ENCODE assay signal across 24 cellular contexts in the genomic region with DNA sequence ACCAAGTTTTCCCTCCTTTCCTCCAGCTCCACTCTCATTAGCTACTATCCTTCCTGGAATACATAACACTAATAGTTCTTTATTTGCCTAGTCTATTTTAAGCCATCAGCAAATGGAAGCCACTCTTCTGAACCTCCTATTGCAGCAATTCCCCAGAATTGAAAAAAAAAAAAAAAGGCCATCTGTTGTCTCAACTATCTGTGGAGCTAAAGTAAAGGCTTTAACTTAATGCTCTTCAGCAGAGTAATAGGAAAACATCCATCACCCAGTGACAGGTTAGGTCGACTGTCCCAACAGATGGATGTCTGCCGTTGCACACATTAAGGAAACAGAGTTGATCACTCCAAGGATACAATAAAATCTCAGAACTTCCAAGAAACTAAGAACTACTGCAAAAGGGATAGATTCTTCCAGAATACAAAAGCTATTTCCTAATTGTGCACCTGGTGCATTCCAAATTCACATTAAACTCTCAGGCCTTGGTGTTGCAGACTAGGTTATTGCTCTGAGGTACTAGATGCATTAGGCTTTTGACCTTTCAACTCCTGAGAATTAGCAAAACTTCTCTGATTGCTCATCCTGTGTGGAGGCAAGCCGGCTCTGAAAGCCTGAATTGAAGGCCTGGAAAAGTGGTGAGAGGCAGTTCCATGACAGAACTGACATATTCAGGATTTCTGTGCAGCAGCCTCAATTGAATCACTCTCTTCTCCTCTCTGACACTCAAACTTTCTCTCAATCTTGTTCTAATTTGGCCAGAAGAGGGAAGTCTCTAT.
DNase-seq lines count a peak whose midpoint lies in the region; ATAC-seq, FAIRE-seq and TF ChIP-seq lines count a peak whose summit lies in the region.
"Had no signal": no experiment of that assay in that cellular context is flagged by ENCODE, and none has a peak within 500 bp of the region (broad histone marks: within the 10 kb centered on the region; RNA-seq: fewer than 3 reads in every experiment).

No MANE protein-coding gene starts in this region.

- 0 out of 4 replicates have a peak, but pooled peaks of 1 of the 2 experiments have one; percentile 16 for TF ChIP-seq RAD21 in K562 (CRISPR knock-in tag; conservative IDR thresholded peaks at IDR 0.05 in 1 of 2, IDR thresholded peaks at IDR 0.05 in 1 of 2)

- no peaks in the 10 kb centered on the region for H3K27me3 ChIP-seq in K562 (ENCODE audit: control insufficient read depth in 2 of 2, insufficient read depth in 2 of 2, low read length in 2 of 2)
- H3K27me3 ChIP-seq: esophagus squamous epithelium had no signal

- H3K4me1 ChIP-seq in K562 (replicated peaks in 1 of 2; ENCODE audit: control insufficient read depth in 2 of 2, insufficient read depth in 2 of 2, low read length in 2 of 2) = no peaks in the 10 kb centered on the region
- H3K4me1 ChIP-seq: esophagus squamous epithelium had no signal

- peaks cover 2% of the 10 kb centered on the region for H3K9me3 Mint-ChIP-seq in nephron
- H3K9me3 Mint-ChIP-seq: activated CD4-positive, alpha-beta memory T cell treated with anti-CD3 and anti-CD28 coated beads, Interleukin-2, amount 10 ng/mL, durations not matched to agents 7 days and 5 days had no signal

- FAIRE-seq in K562 (lab: Jason Lieb, UNC) = no peak
- FAIRE-seq: colon, H54, HTR-8/SVneo had no signal

- ATAC-seq in K562 = no peak
- ATAC-seq in GM18517 (IDR thresholded peaks at IDR 0.05; ENCODE audit: unreplicated experiment) = no peak
- ATAC-seq: effector memory CD8-positive, alpha-beta T cell had no signal

- H3K9me3 ChIP-seq in K562 (replicated peaks; ENCODE audit: control insufficient read depth, insufficient read depth, low read depth, low read length) = no peaks in the 10 kb centered on the region
- H3K9me3 ChIP-seq: esophagus squamous epithelium had no signal

- peak overlapping the region; percentile 34 to 91 (median 89) for H3K27ac Mint-ChIP-seq in nephron
- H3K27ac Mint-ChIP-seq: activated CD4-positive, alpha-beta memory T cell treated with anti-CD3 and anti-CD28 coated beads, Interleukin-2, amount 10 ng/mL, durations not matched to agents 7 days and 5 days; effector memory CD8-positive, alpha-beta T cell had no signal

- H3K9me1 ChIP-seq in K562 (ENCODE audit: control insufficient read depth, insufficient read depth, low read length) = no peaks in the 10 kb centered on the region

- WGBS in K562 (ENCODE audit: insufficient coverage, low coverage, missing lambda C conversion rate) = 3% methylated on average over 3 of the region's 3 CpGs

- DNase-seq in DMS53 treated with DMSO at 0.1 percent for 48 hours (lab: John Stamatoyannopoulos, UW; ENCODE audit: unreplicated experiment) = peak; percentile 36
- DNase-seq in NCI-H2227 (lab: John Stamatoyannopoulos, UW; ENCODE audit: unreplicated experiment) = peak; percentile 15
- no peak for DNase-seq in K562 (ENCODE audit: extremely low read depth in 1 of 4, low spot score in 3 of 4)
- DNase-seq in Kasumi-1 (lab: John Stamatoyannopoulos, UW) = no peak
- DNase-seq in NOMO-1 treated with DMSO at 0.1 percent for 48 hours (lab: John Stamatoyannopoulos, UW; ENCODE audit: unreplicated experiment) = no peak
- no peak for DNase-seq in NCI-H345 (lab: John Stamatoyannopoulos, UW)
- DNase-seq: activated CD4-positive, alpha-beta memory T cell treated with anti-CD3 and anti-CD28 coated beads, Interleukin-2, amount 10 ng/mL, durations not matched to agents 7 days and 5 days; activated CD4-positive, CD25-positive, alpha-beta regulatory T cell; activated gamma-delta T cell treated with Interleukin-2 at 50 U/mL for 16 hours; activated T-cell treated with anti-CD3 and anti-CD28 coated beads for 4 hours; C1 segment of cervical spinal cord; Calu3; effector memory CD8-positive, alpha-beta T cell; esophagus squamous epithelium; Karpas-422; kidney glomerular epithelial cell; NCI-H187 had no signal

- H3K27ac ChIP-seq in K562 (ENCODE audit: extremely low read depth, low read depth, low read length) = no peak overlapping the region
- H3K27ac ChIP-seq: esophagus squamous epithelium, RWPE1 had no signal

- POLR2A ChIA-PET in K562 (lab: Yijun Ruan, JAX) = no interaction called here

- no peaks in the 10 kb centered on the region for H3K79me2 ChIP-seq in K562 (ENCODE audit: control insufficient read depth, insufficient read depth, low read length)

- no peak overlapping the region for H2AFZ ChIP-seq in K562 (ENCODE audit: low read depth, low read length)

- no peak overlapping the region for H3K4me3 ChIP-seq in K562
- H3K4me3 ChIP-seq: esophagus squamous epithelium had no signal

- CTCF ChIA-PET in K562 (lab: Yijun Ruan, JAX; ENCODE audit: low intra/inter-chr PET ratio) = no interaction called here

- no peaks in the 10 kb centered on the region for H3K27me3 Mint-ChIP-seq in nephron (ENCODE audit: low read depth)
- H3K27me3 Mint-ChIP-seq: effector memory CD8-positive, alpha-beta T cell had no signal

- TF ChIP-seq POLR2A in K562 (conservative IDR thresholded peaks at IDR 0.05) = no peak

- intact Hi-C loops in K562 (cut with micrococcal nuclease) = no loop called here

- peaks cover 51% of the 10 kb centered on the region for H3K4me1 Mint-ChIP-seq in nephron
- H3K4me1 Mint-ChIP-seq: activated CD4-positive, alpha-beta memory T cell treated with anti-CD3 and anti-CD28 coated beads, Interleukin-2, amount 10 ng/mL, durations not matched to agents 7 days and 5 days had no signal

- H3K4me3 Mint-ChIP-seq in nephron = peak overlapping the region in 1 of 3 experiments; percentile 34
- H3K4me3 Mint-ChIP-seq: activated CD4-positive, alpha-beta memory T cell treated with anti-CD3 and anti-CD28 coated beads, Interleukin-2, amount 10 ng/mL, durations not matched to agents 7 days and 5 days; effector memory CD8-positive, alpha-beta T cell had no signal

- TF ChIP-seq EP300 in K562 (IDR thresholded peaks at IDR 0.05; ENCODE audit: low read length) = no peak

- H3K4me2 ChIP-seq in K562 (ENCODE audit: insufficient read depth, low read length) = no peak overlapping the region

- no peaks in the 10 kb centered on the region for H3K36me3 Mint-ChIP-seq in nephron (ENCODE audit: low read depth)
- H3K36me3 Mint-ChIP-seq: brain had no signal

- TF ChIP-seq CTCF in K562 (IDR thresholded peaks at IDR 0.05 in 2 of 3, conservative IDR thresholded peaks at IDR 0.05 in 1 of 3; ENCODE audit: insufficient read depth in 2 of 3, low read depth in 1 of 3, low read length in 3 of 3) = no peak
- TF ChIP-seq CTCF in nephron (IDR thresholded peaks at IDR 0.05; ENCODE audit: unreplicated experiment in 3 of 3) = no peak

- H3K36me3 ChIP-seq in K562 (ENCODE audit: control insufficient read depth, insufficient read depth, low read length) = no peaks in the 10 kb centered on the region
- H3K36me3 ChIP-seq: esophagus squamous epithelium had no signal

- no TSS peak for BruUV-seq in K562 (replicated peaks; lab: Mats Ljungman, UMichigan)

- in situ Hi-C loops in K562 (cut with MboI) = no loop called here

- no peaks in the 10 kb centered on the region for H4K20me1 ChIP-seq in K562 (replicated peaks; ENCODE audit: control insufficient read depth, insufficient read depth, low read length)

- no peak overlapping the region for H3K9ac ChIP-seq in K562 (ENCODE audit: insufficient read depth in 1 of 2, low read depth in 2 of 2, low read length in 2 of 2)

TF ChIP-seq in K562, 482 proteins besides CTCF, POLR2A, EP300 and RAD21:
- TF ChIP-seq STAT5A (IDR thresholded peaks at IDR 0.05; ENCODE audit: borderline replicate concordance, low read length) = no peak
- peak; percentile 68 for TF ChIP-seq MEIS2 (IDR thresholded peaks at IDR 0.05; ENCODE audit: partially characterized antibody)

Comparison
In these comparisons a context has a peak if more than half of its experiments do, and no peak if none do; other contexts are left out.
1. DNase-seq: peak in DMS53 treated with DMSO at 0.1 percent for 48 hours (single experiment) and NCI-H2227 (single experiment); none in K562 (0 of 4), Kasumi-1 (0 of 2), NOMO-1 treated with DMSO at 0.1 percent for 48 hours (single experiment) and NCI-H345 (single experiment).